1 cellular context compared by ENCODE assay signal in genomic region chr2:236536727-236537398, GRCh38.
TF ChIP-seq lines count a peak whose summit lies in the region.

No MANE protein-coding gene starts in this region.

TF ChIP-seq in GM12878, 131 proteins besides CTCF, POLR2A, EP300 and RAD21 (continued from another document and continues in another):
- TF ChIP-seq SMAD5 (IDR thresholded peaks at IDR 0.05; ENCODE audit: low read depth) (no peak), ZBTB40 (IDR thresholded peaks at IDR 0.05; ENCODE audit: borderline replicate concordance) (no peak), CREM (IDR thresholded peaks at IDR 0.05; ENCODE audit: low read depth) (0 out of 2 replicates have a peak, but pooled peaks have one; percentile 28), MYB (IDR thresholded peaks at IDR 0.05; ENCODE audit: borderline replicate concordance, low read depth, low read length) (peak; percentile 83), RB1 (IDR thresholded peaks at IDR 0.05; ENCODE audit: borderline replicate concordance) (peak; percentile 86; the same call in 1 of the 2 replicates), CHD4 (IDR thresholded peaks at IDR 0.05) (no peak), PKNOX1 (IDR thresholded peaks at IDR 0.05) (peak; percentile 38; the same call in 1 of the 2 replicates), KLF5 (IDR thresholded peaks at IDR 0.05; ENCODE audit: partially characterized antibody) (no peak), NR2C1 (IDR thresholded peaks at IDR 0.05) (no peak), CBX5 (IDR thresholded peaks at IDR 0.05; ENCODE audit: low read depth) (no peak), MLLT1 (IDR thresholded peaks at IDR 0.05) (peak; percentile 54), SIX5 (IDR thresholded peaks at IDR 0.05; ENCODE audit: low read depth, low read length, severe bottlenecking) (no peak), IKZF1 (conservative IDR thresholded peaks at IDR 0.05) (peak; percentile 93), SP1 (IDR thresholded peaks at IDR 0.05; ENCODE audit: low read depth, low read length) (peak; percentile 40), GATAD2B (conservative IDR thresholded peaks at IDR 0.05; ENCODE audit: low read depth) (peak; percentile 98), CUX1 (IDR thresholded peaks at IDR 0.05; ENCODE audit: insufficient replicate concordance, low read depth, low read length) (peak; percentile 93), MAX (IDR thresholded peaks at IDR 0.05; ENCODE audit: low read depth, low read length) (no peak), ZNF217 (IDR thresholded peaks at IDR 0.05) (peak; percentile 80; the same call in 1 of the 2 replicates), ATF2 (IDR thresholded peaks at IDR 0.05; ENCODE audit: low read length) (peak; percentile 74), HSF1 (IDR thresholded peaks at IDR 0.05; ENCODE audit: low read depth, low read length) (no peak), IRF3 (IDR thresholded peaks at IDR 0.05) (no peak), PML (IDR thresholded peaks at IDR 0.05; ENCODE audit: low read length) (no peak), PAX5 (IDR thresholded peaks at IDR 0.05; ENCODE audit: borderline replicate concordance, low read depth, low read length) (no peak), FOXM1 (IDR thresholded peaks at IDR 0.05; ENCODE audit: low read depth, low read length) (peak; percentile 37; the same call in 1 of the 2 replicates), HDGF (IDR thresholded peaks at IDR 0.05) (peak; percentile 70; the same call in 1 of the 2 replicates), NFIC (IDR thresholded peaks at IDR 0.05; ENCODE audit: low read depth, low read length) (peak; percentile 47; the same call in 1 of the 2 replicates), TCF3 (IDR thresholded peaks at IDR 0.05; ENCODE audit: borderline replicate concordance, insufficient read depth, low read depth, low read length) (peak; percentile 73; the same call in 1 of the 2 replicates), HDAC6 (IDR thresholded peaks at IDR 0.05; ENCODE audit: unreplicated experiment) (no peak), ZNF207 (IDR thresholded peaks at IDR 0.05; ENCODE audit: borderline replicate concordance) (no peak; the same call in 1 of the 2 replicates), ZBTB33 (IDR thresholded peaks at IDR 0.05) (no peak), ZBED1 (IDR thresholded peaks at IDR 0.05; ENCODE audit: borderline replicate concordance) (0 out of 2 replicates have a peak, but pooled peaks have one; percentile 42), SUZ12 (IDR thresholded peaks at IDR 0.05; ENCODE audit: unreplicated experiment) (no peak), MTA2 (IDR thresholded peaks at IDR 0.05; ENCODE audit: low read depth) (peak; percentile 69), NKRF (conservative IDR thresholded peaks at IDR 0.05) (0 out of 2 replicates have a peak, but pooled peaks have one; percentile 33), MYC (IDR thresholded peaks at IDR 0.05; ENCODE audit: insufficient read depth, insufficient read length, insufficient replicate concordance, low read length, severe bottlenecking) (no peak)
